1 cellular context compared by ENCODE assay signal in genomic region chr12:132559652-132560420, GRCh38.
TF ChIP-seq lines count a peak whose summit lies in the region.

No MANE protein-coding gene starts in this region.

TF ChIP-seq in HepG2, 621 proteins besides CTCF, POLR2A, EP300 and RAD21 (continued from another document and continues in another):
- TF ChIP-seq MLXIP (CRISPR knock-in tag; IDR thresholded peaks at IDR 0.05; ENCODE audit: borderline replicate concordance) (no peak), POLR2G (IDR thresholded peaks at IDR 0.05; ENCODE audit: low read depth, low read length) (no peak; the same call in none of the 2 replicates), KDM2A (CRISPR knock-in tag; IDR thresholded peaks at IDR 0.05; ENCODE audit: borderline replicate concordance, low read depth) (0 out of 2 replicates have a peak, but pooled peaks have one; percentile 15), HIVEP1 (CRISPR knock-in tag; IDR thresholded peaks at IDR 0.05) (no peak), PATZ1 (CRISPR knock-in tag; IDR thresholded peaks at IDR 0.05) (0 out of 2 replicates have a peak, but pooled peaks have one; percentile 15), ZSCAN25 (CRISPR knock-in tag; IDR thresholded peaks at IDR 0.05) (0 out of 2 replicates have a peak, but pooled peaks have one; percentile 18), SAP130 (CRISPR knock-in tag; IDR thresholded peaks at IDR 0.05; ENCODE audit: low read depth) (0 out of 2 replicates have a peak, but pooled peaks have one; percentile 15), YY1 (IDR thresholded peaks at IDR 0.05; ENCODE audit: insufficient read depth, insufficient replicate concordance, low read depth, low read length) (peak; percentile 16), ZNF564 (CRISPR knock-in tag; IDR thresholded peaks at IDR 0.05) (no peak), ELF3 (CRISPR knock-in tag; IDR thresholded peaks at IDR 0.05) (no peak), ZNF713 (CRISPR knock-in tag; IDR thresholded peaks at IDR 0.05) (no peak), ZNF562 (CRISPR knock-in tag; IDR thresholded peaks at IDR 0.05; ENCODE audit: borderline replicate concordance) (no peak), ARID4A (CRISPR knock-in tag; IDR thresholded peaks at IDR 0.05; ENCODE audit: borderline replicate concordance) (peak; percentile 24; the same call in 1 of the 2 replicates), ZNF83 (CRISPR knock-in tag; IDR thresholded peaks at IDR 0.05; ENCODE audit: borderline replicate concordance) (no peak), KDM5A (IDR thresholded peaks at IDR 0.05; ENCODE audit: borderline replicate concordance, low read length) (no peak), MYC (CRISPR knock-in tag; IDR thresholded peaks at IDR 0.05; ENCODE audit: borderline replicate concordance) (0 out of 2 replicates have a peak, but pooled peaks have one; percentile 5), ZSCAN30 (CRISPR knock-in tag; IDR thresholded peaks at IDR 0.05) (no peak), ZNF800 (CRISPR knock-in tag; IDR thresholded peaks at IDR 0.05) (0 out of 2 replicates have a peak, but pooled peaks have one; percentile 0), ZNF10 (CRISPR knock-in tag; IDR thresholded peaks at IDR 0.05; ENCODE audit: borderline replicate concordance, low read depth) (no peak), TOE1 (CRISPR knock-in tag; IDR thresholded peaks at IDR 0.05) (no peak), TEAD2 (CRISPR knock-in tag; IDR thresholded peaks at IDR 0.05) (no peak), SNRNP70 (IDR thresholded peaks at IDR 0.05; ENCODE audit: low read depth, low read length) (no peak), ZNF678 (CRISPR knock-in tag; IDR thresholded peaks at IDR 0.05) (no peak), AFF4 (CRISPR knock-in tag; IDR thresholded peaks at IDR 0.05) (no peak), ZNF430 (CRISPR knock-in tag; IDR thresholded peaks at IDR 0.05) (no peak), DRAP1 (CRISPR knock-in tag; IDR thresholded peaks at IDR 0.05) (no peak), DBP (CRISPR knock-in tag; IDR thresholded peaks at IDR 0.05; ENCODE audit: not compliant biosample characterization) (no peak), TRIM22 (IDR thresholded peaks at IDR 0.05) (no peak), ZSCAN29 (CRISPR knock-in tag; conservative IDR thresholded peaks at IDR 0.05) (0 out of 2 replicates have a peak, but pooled peaks have one; percentile 34), RXRB (CRISPR knock-in tag; IDR thresholded peaks at IDR 0.05; ENCODE audit: borderline replicate concordance) (no peak), ZMYM3 (CRISPR knock-in tag; IDR thresholded peaks at IDR 0.05) (peak; percentile 54; the same call in 1 of the 2 replicates), MAZ (IDR thresholded peaks at IDR 0.05; ENCODE audit: borderline replicate concordance, low read depth, low read length) (no peak), MAZ (CRISPR knock-in tag; IDR thresholded peaks at IDR 0.05; ENCODE audit: low read depth) (0 out of 2 replicates have a peak, but pooled peaks have one; percentile 23), ZBTB14 (CRISPR knock-in tag; IDR thresholded peaks at IDR 0.05) (peak; percentile 87), HNF1B (CRISPR knock-in tag; IDR thresholded peaks at IDR 0.05) (no peak)
